In genomic region chr4:109691411-109691920, GRCh38 we compare ENCODE assay signal across 14 cellular contexts. TPM values are rescaled to one million over a fixed set of nuclear protein-coding genes. Genes with fewer than 3 reads are reported as not detected.
DNase-seq lines count a peak whose midpoint lies in the region; ATAC-seq and TF ChIP-seq lines count a peak whose summit lies in the region.
"Had no signal": no experiment of that assay in that cellular context is flagged by ENCODE, and none has a peak within 500 bp of the region (broad histone marks: within the 10 kb centered on the region; RNA-seq: fewer than 3 reads in every experiment).

No MANE protein-coding gene starts in this region.

- ATAC-seq in activated T-cell treated with anti-CD3 and anti-CD28 coated beads, Interleukin-2, amount 50 U/mL, for 4 hours, result peak; percentile 50 to 77
- peak; percentile 56 to 83 for ATAC-seq in activated naive CD4-positive, alpha-beta T cell treated with anti-CD3 and anti-CD28 coated beads, Interleukin-2, amount 50 U/mL, for 72 hours
- peak; percentile 67 for ATAC-seq in stimulated activated naive CD8-positive, alpha-beta T cell treated with anti-CD3 and anti-CD28 coated beads, Interleukin-15, Interleukin-2, amounts not matched to agents 100 U/mL and 50 U/mL, for 24 hours
- ATAC-seq: gastrocnemius medialis had no signal

- no peaks in the 10 kb centered on the region for H3K27me3 Mint-ChIP-seq in activated T-cell treated with anti-CD3 and anti-CD28 coated beads, Interleukin-2, amount 50 U/mL, for 4 hours (ENCODE audit: low read depth)
- H3K27me3 Mint-ChIP-seq in HFFc6 (ENCODE audit: insufficient read depth), result no peaks in the 10 kb centered on the region

- no peak overlapping the region for H3K4me3 Mint-ChIP-seq in activated T-cell treated with anti-CD3 and anti-CD28 coated beads, Interleukin-2, amount 50 U/mL, for 4 hours
- H3K4me3 Mint-ChIP-seq in HFFc6, result no peak overlapping the region; the same call in 1 of the 2 replicates
- H3K4me3 Mint-ChIP-seq: natural killer cell had no signal

- peaks cover 35% of the 10 kb centered on the region for H3K36me3 Mint-ChIP-seq in activated T-cell treated with anti-CD3 and anti-CD28 coated beads, Interleukin-2, amount 50 U/mL, for 4 hours (ENCODE audit: insufficient read depth)
- H3K36me3 Mint-ChIP-seq in HFFc6 (ENCODE audit: low read depth), result peaks cover 30% of the 10 kb centered on the region
- H3K36me3 Mint-ChIP-seq in activated naive CD4-positive, alpha-beta T cell treated with anti-CD3 and anti-CD28 coated beads, Interleukin-2, amount 50 U/mL, for 72 hours, result peaks cover 30 to 63% of the 10 kb centered on the region in 2 donors

- H3K9me3 Mint-ChIP-seq in activated T-cell treated with anti-CD3 and anti-CD28 coated beads, Interleukin-2, amount 50 U/mL, for 4 hours, result no peaks in the 10 kb centered on the region
- no peaks in the 10 kb centered on the region for H3K9me3 Mint-ChIP-seq in HFFc6
- no peaks in the 10 kb centered on the region for H3K9me3 Mint-ChIP-seq in activated naive CD4-positive, alpha-beta T cell treated with anti-CD3 and anti-CD28 coated beads, Interleukin-2, amount 50 U/mL, for 72 hours
- H3K9me3 Mint-ChIP-seq: natural killer cell had no signal

- H3K27ac Mint-ChIP-seq in HFFc6, result peak overlapping the region; percentile 56; the same call in 1 of the 2 replicates
- H3K27ac Mint-ChIP-seq in activated naive CD4-positive, alpha-beta T cell treated with anti-CD3 and anti-CD28 coated beads, Interleukin-2, amount 50 U/mL, for 72 hours, result peak overlapping the region; percentile 27 to 28

- TF ChIP-seq CTCF in HFFc6 (IDR thresholded peaks at IDR 0.05), result no peak

- intact Hi-C loops in posterior cingulate gyrus (cut with DNase I), result no loop called here

- peaks cover 34% of the 10 kb centered on the region for H3K4me1 Mint-ChIP-seq in activated T-cell treated with anti-CD3 and anti-CD28 coated beads, Interleukin-2, amount 50 U/mL, for 4 hours (ENCODE audit: low read depth)
- H3K4me1 Mint-ChIP-seq in HFFc6 (ENCODE audit: low read depth), result peaks cover 22% of the 10 kb centered on the region

- no peak for DNase-seq in activated T-cell treated with anti-CD3 and anti-CD28 coated beads, Interleukin-2, amount 50 U/mL, for 4 hours
- DNase-seq in activated T-cell treated with anti-CD3 and anti-CD28 coated beads for 4 hours (no peak), HFFc6 (peak; percentile 54), C1 segment of cervical spinal cord (lab: John Stamatoyannopoulos, UW) (no peak), posterior cingulate gyrus (no peak), NCI-H510A (lab: John Stamatoyannopoulos, UW) (no peak)
- DNase-seq in activated naive CD4-positive, alpha-beta T cell treated with anti-CD3 and anti-CD28 coated beads, Interleukin-2, amount 50 U/mL, for 72 hours (ENCODE audit: low spot score in 2 of 2), result no peak
- DNase-seq in stimulated activated naive CD8-positive, alpha-beta T cell treated with anti-CD3 and anti-CD28 coated beads, Interleukin-15, Interleukin-2, amounts not matched to agents 100 U/mL and 50 U/mL, for 24 hours, result no peak
- DNase-seq: activated CD8-positive, alpha-beta memory T cell treated with anti-CD3 and anti-CD28 coated beads, Interleukin-2, amount 50 U/mL, for 48 hours; aorta; Calu3; gastrocnemius medialis; natural killer cell; NCI-H187 treated with DMSO at 0.1 percent for 48 hours had no signal

RNA-seq across cellular contexts. Expression of gene CASP6, which starts 11.8 kb away (rescaled TPM):
- total RNA-seq in activated T-cell treated with anti-CD3 and anti-CD28 coated beads, Interleukin-2, amount 50 U/mL, for 4 hours, result 10 to 100 TPM; 10.1 to 14.1 (median 11.4) TPM
- 10 to 100 TPM; 14.2 to 19.9 (median 16.3) TPM for total RNA-seq in HFFc6 (2021; fragmentation: NEBNext Ultra II Directional; extraction: Animal tissue kit (Norgen Biotek cat#: 25700))
- 10 to 100 TPM; 23.7 to 33.3 TPM for total RNA-seq in activated naive CD4-positive, alpha-beta T cell treated with anti-CD3 and anti-CD28 coated beads, Interleukin-2, amount 50 U/mL, for 72 hours

RNA-seq across cellular contexts. Expression of gene PLA2G12A, which starts 38.4 kb away (rescaled TPM):
- 10 to 100 TPM; 12.9 to 18.2 (median 18.2) TPM for total RNA-seq in activated T-cell treated with anti-CD3 and anti-CD28 coated beads, Interleukin-2, amount 50 U/mL, for 4 hours
- 10 to 100 TPM; 33.1 to 40.7 (median 38.1) TPM for total RNA-seq in HFFc6 (2021; fragmentation: NEBNext Ultra II Directional; extraction: Animal tissue kit (Norgen Biotek cat#: 25700))
- total RNA-seq in activated naive CD4-positive, alpha-beta T cell treated with anti-CD3 and anti-CD28 coated beads, Interleukin-2, amount 50 U/mL, for 72 hours, result 10 to 100 TPM; 28.1 to 33.3 TPM
